ENCODE assay signal across 8 cellular contexts in genomic region chr20:2509468-2509781, GRCh38. TPM values are rescaled to one million over a fixed set of nuclear protein-coding genes. Genes with fewer than 3 reads are reported as not detected.
DNase-seq lines count a peak whose midpoint lies in the region; ATAC-seq and TF ChIP-seq lines count a peak whose summit lies in the region.

No MANE protein-coding gene starts in this region.

- no peak for ATAC-seq in GM21367 (IDR thresholded peaks at IDR 0.05; ENCODE audit: unreplicated experiment)

- H3K27ac Mint-ChIP-seq in CD14-positive monocyte (peak overlapping the region in 6 of 7 donors; percentile 81 to 99 (median 94)), endothelial cell (ENCODE audit: unreplicated experiment) (no peak overlapping the region)

- TF ChIP-seq CTCF in CD14-positive monocyte (IDR thresholded peaks at IDR 0.05): no peak
- no peak for TF ChIP-seq CTCF in OCI-LY1 (IDR thresholded peaks at IDR 0.05; ENCODE audit: low read length)
- no peak for TF ChIP-seq CTCF in endothelial cell (IDR thresholded peaks at IDR 0.05; ENCODE audit: unreplicated experiment)

- H3K4me1 ChIP-seq in OCI-LY1 (ENCODE audit: insufficient read depth, low read length, severe bottlenecking): peaks cover 17% of the 10 kb centered on the region
- H3K4me1 ChIP-seq in neuronal stem cell (ENCODE audit: control insufficient read depth in 2 of 2, insufficient read depth in 1 of 2, low read depth in 1 of 2, low read length in 2 of 2): peaks cover 5 to 9% of the 10 kb centered on the region in 2 donors

- no peak overlapping the region for H4K91ac ChIP-seq in neuronal stem cell (ENCODE audit: low read depth, low read length, poor library complexity)

- DNase-seq in CD14-positive monocyte (ENCODE audit: low spot score) (no peak), endothelial cell (ENCODE audit: low spot score) (no peak), neuronal stem cell (ENCODE audit: low spot score) (no peak), pons (ENCODE audit: low spot score) (no peak), G401 (ENCODE audit: low spot score) (no peak), NCI-H2107 treated with DMSO at 0.1 percent for 48 hours (lab: John Stamatoyannopoulos, UW; ENCODE audit: unreplicated experiment) (no peak)

- no peaks in the 10 kb centered on the region for H3K9me2 ChIP-seq in OCI-LY1 (ENCODE audit: low read depth, low read length)

- H3K79me1 ChIP-seq in neuronal stem cell (ENCODE audit: low read depth, low read length): peaks cover 4% of the 10 kb centered on the region

- peak overlapping the region; percentile 73 for H3K9ac ChIP-seq in OCI-LY1 (ENCODE audit: low read length)
- H3K9ac ChIP-seq in neuronal stem cell (ENCODE audit: low read depth, low read length, poor library complexity): peak overlapping the region; percentile 87

- H4K8ac ChIP-seq in neuronal stem cell (ENCODE audit: low read depth, low read length): no peak overlapping the region

- H3K4me1 Mint-ChIP-seq in CD14-positive monocyte (peaks cover 20% of the 10 kb centered on the region), endothelial cell (ENCODE audit: unreplicated experiment) (peaks cover 14% of the 10 kb centered on the region)

- H2BK12ac ChIP-seq in neuronal stem cell (ENCODE audit: low read length): no peak overlapping the region

- H2BK120ac ChIP-seq in neuronal stem cell (ENCODE audit: low read depth, low read length): no peak overlapping the region

- H2AFZ ChIP-seq in OCI-LY1 (ENCODE audit: low read length) (no peak overlapping the region; the same call in 1 of the 2 replicates), neuronal stem cell (ENCODE audit: low read length) (peak overlapping the region; percentile 89)

- in situ Hi-C loops in G401 (cut with HindIII; ENCODE audit: low sequenced_read_pairs): no loop called here

- no CpG with 5 or more reads among the region's 9 CpGs for WGBS in neuronal stem cell (ENCODE audit: extremely low coverage in 2 of 2, insufficient read length in 2 of 2, insufficient replicate concordance in 1 of 2), 2 donors

- peak overlapping the region; percentile 73 for H3K18ac ChIP-seq in neuronal stem cell (ENCODE audit: low read length)

- no peak overlapping the region for H3K14ac ChIP-seq in neuronal stem cell (ENCODE audit: low read length)

- no peak overlapping the region for H2BK15ac ChIP-seq in neuronal stem cell (ENCODE audit: low read length)

- H3K27ac ChIP-seq in OCI-LY1 (ENCODE audit: low read depth, low read length, poor library complexity, severe bottlenecking) (peak overlapping the region; percentile 0), neuronal stem cell (replicated peaks; ENCODE audit: low read length) (no peak overlapping the region)

- H3F3A ChIP-seq in OCI-LY1 (ENCODE audit: insufficient read depth, low read length): no peaks in the 10 kb centered on the region

- peak overlapping the region; percentile 76 for H3K4me3 ChIP-seq in OCI-LY1 (ENCODE audit: low read depth, low read length, poor library complexity, severe bottlenecking)
- H3K4me3 ChIP-seq in neuronal stem cell (ENCODE audit: low read length in 2 of 2): peak overlapping the region; percentile 56 to 96

- no peak overlapping the region for H2BK5ac ChIP-seq in neuronal stem cell (ENCODE audit: low read length)

- H3K4ac ChIP-seq in neuronal stem cell (ENCODE audit: low read length): no peak overlapping the region

- H3K4me3 Mint-ChIP-seq in CD14-positive monocyte (peak overlapping the region; percentile 98 to 100), endothelial cell (ENCODE audit: unreplicated experiment) (peak overlapping the region; percentile 98)

- H3K9me3 Mint-ChIP-seq in CD14-positive monocyte (peaks cover 0 to 3% (median 0%) of the 10 kb centered on the region in 7 donors), endothelial cell (ENCODE audit: unreplicated experiment) (no peaks in the 10 kb centered on the region)

- no peaks in the 10 kb centered on the region for H3K36me3 Mint-ChIP-seq in CD14-positive monocyte
- H3K36me3 Mint-ChIP-seq in endothelial cell (ENCODE audit: low read depth, unreplicated experiment): no peaks in the 10 kb centered on the region

- no peak overlapping the region for H3K23ac ChIP-seq in neuronal stem cell (ENCODE audit: low read depth, low read length, poor library complexity)

- H3K4me2 ChIP-seq in OCI-LY1 (ENCODE audit: low read length) (peak overlapping the region; percentile 87), neuronal stem cell (ENCODE audit: insufficient read depth, low read length, poor library complexity, severe bottlenecking) (peak overlapping the region; percentile 83)

- H3K27me3 ChIP-seq in OCI-LY1 (ENCODE audit: insufficient read depth, low read length) (no peaks in the 10 kb centered on the region), neuronal stem cell (ENCODE audit: control insufficient read depth in 3 of 3, insufficient read depth in 3 of 3, low read depth in 1 of 3, low read length in 3 of 3) (peaks cover 0 to 5% (median 0%) of the 10 kb centered on the region in 3 experiments)

- intact Hi-C loops in CD14-positive monocyte (cut with micrococcal nuclease): loop anchor here (5.0 kb wide), 1 partner anchor 37 kb away; the partner anchor contains the start of gene SNRPB (in 2 of the 2)

- peaks cover 5 to 16% (median 8%) of the 10 kb centered on the region in 3 donors for H3K27me3 Mint-ChIP-seq in CD14-positive monocyte (ENCODE audit: low read depth in 3 of 3)
- H3K27me3 Mint-ChIP-seq in endothelial cell (ENCODE audit: unreplicated experiment): peaks cover 2% of the 10 kb centered on the region

- H2AK5ac ChIP-seq in neuronal stem cell (ENCODE audit: low read depth, low read length): no peak overlapping the region

- H3K36me3 ChIP-seq in OCI-LY1 (ENCODE audit: insufficient read depth, low read length): no peaks in the 10 kb centered on the region; the same call in 1 of the 2 replicates
- no peaks in the 10 kb centered on the region for H3K36me3 ChIP-seq in neuronal stem cell (replicated peaks in 1 of 2; ENCODE audit: control insufficient read depth in 2 of 2, insufficient read depth in 2 of 2, low read length in 2 of 2)

- H4K20me1 ChIP-seq in OCI-LY1 (ENCODE audit: insufficient read depth, low read length): no peaks in the 10 kb centered on the region

- no peaks in the 10 kb centered on the region for H3K9me3 ChIP-seq in OCI-LY1 (ENCODE audit: low read length)
- no peaks in the 10 kb centered on the region for H3K9me3 ChIP-seq in neuronal stem cell (replicated peaks in 1 of 2; ENCODE audit: control insufficient read depth in 2 of 2, insufficient read depth in 1 of 2, low read depth in 1 of 2, low read length in 2 of 2)

- peaks cover 16% of the 10 kb centered on the region for H3K79me2 ChIP-seq in OCI-LY1 (ENCODE audit: insufficient read depth, low read length)

RNA-seq across cellular contexts. Expression of gene ZNF343, which starts 0.7 kb away (rescaled TPM):
- 1 to 10 TPM; 1.3 TPM for polyA plus RNA-seq in CD14-positive monocyte
- total RNA-seq in endothelial cell (ENCODE audit: unreplicated experiment): 13.0 TPM
- polyA plus RNA-seq in neuronal stem cell (2013, experiment 1 of 2): 4.8 TPM
- 5.0 TPM for polyA plus RNA-seq in neuronal stem cell (2013, experiment 2 of 2)
- total RNA-seq in G401 (2014; rRNA removed; shearing (Covaris generic)): 7.6 and 11.3 TPM in 2 replicates

RNA-seq across cellular contexts. Expression of gene TMC2, which starts 26.9 kb away (rescaled TPM):
- polyA plus RNA-seq in CD14-positive monocyte: not detected
- total RNA-seq in endothelial cell (ENCODE audit: unreplicated experiment): not detected
- 0.01 TPM for polyA plus RNA-seq in neuronal stem cell (2013, experiment 1 of 2)
- polyA plus RNA-seq in neuronal stem cell (2013, experiment 2 of 2): not detected
- total RNA-seq in G401 (2014; rRNA removed; shearing (Covaris generic)): not detected in 2 replicates

RNA-seq across cellular contexts. Expression of gene SNRPB, which starts 38.8 kb away (rescaled TPM):
- polyA plus RNA-seq in CD14-positive monocyte: 100 to 1,000 TPM; 183 to 213 TPM
- total RNA-seq in endothelial cell (ENCODE audit: unreplicated experiment): 195 TPM
- polyA plus RNA-seq in neuronal stem cell (2013, experiment 1 of 2): 389 TPM
- polyA plus RNA-seq in neuronal stem cell (2013, experiment 2 of 2): 374 TPM
- total RNA-seq in G401 (2014; rRNA removed; shearing (Covaris generic)): 1,009 and 1,118 TPM in 2 replicates
